In the genomic region with DNA sequence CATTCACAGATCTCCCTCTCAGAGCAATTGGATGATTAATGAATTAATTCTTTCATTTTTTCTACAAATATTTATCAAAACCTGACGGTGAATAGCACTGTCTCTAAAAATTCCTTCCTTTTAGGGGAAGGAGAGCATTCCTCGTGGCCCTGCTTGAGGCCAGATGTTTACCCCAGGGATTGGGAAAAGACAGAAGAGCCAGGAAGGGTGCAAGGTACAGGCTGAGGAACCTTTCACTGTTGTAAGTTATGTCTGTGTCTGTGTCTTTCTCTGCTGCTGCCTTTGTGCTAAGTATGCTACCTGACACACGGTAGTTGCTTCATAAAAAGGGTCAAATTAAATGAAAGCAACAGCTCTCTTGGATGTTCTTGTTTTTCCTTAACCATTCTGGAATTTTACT, we compare ENCODE assay signal across 14 cellular contexts. TPM values are rescaled to one million over a fixed set of nuclear protein-coding genes. Genes with fewer than 3 reads are reported as not detected.
A peak's percentile ranks its signal among the peaks of the same experiment; 100 is the strongest.
DNase-seq lines count a peak whose midpoint lies in the region; ATAC-seq and TF ChIP-seq lines count a peak whose summit lies in the region.
"Had no signal": no experiment of that assay in that cellular context is flagged by ENCODE, and none has a peak within 500 bp of the region (broad histone marks: within the 10 kb centered on the region; RNA-seq: fewer than 3 reads in every experiment).

No MANE protein-coding gene starts in this region.

- intact Hi-C loops in PC-9 (cut with micrococcal nuclease; ENCODE audit: unreplicated experiment) (no loop called here), testis (cut with DNase I; ENCODE audit: low total_unique reads) (no loop called here)

- H4K20me1 ChIP-seq in PC-9 (ENCODE audit: insufficient read depth) (no peaks in the 10 kb centered on the region), osteoblast (ENCODE audit: insufficient read depth, low read length) (no peaks in the 10 kb centered on the region)

- no peaks in the 10 kb centered on the region for H3F3A ChIP-seq in PC-9 (ENCODE audit: insufficient read depth, low read depth)

- H3K9me2 ChIP-seq in PC-9 (ENCODE audit: insufficient read depth), result no peaks in the 10 kb centered on the region

- ATAC-seq in left lobe of liver, result peak; percentile 47
- ATAC-seq: HCT116 had no signal

- 0 out of 2 replicates have a peak overlapping the region, but pooled peaks have one; percentile 5 for H3K27ac ChIP-seq in ACC112 (ENCODE audit: low read depth, low read length)
- no peak overlapping the region for H3K27ac ChIP-seq in PC-9
- peak overlapping the region; percentile 22 for H3K27ac ChIP-seq in osteoblast (ENCODE audit: low read depth, low read length)
- H3K27ac ChIP-seq in testis, result no peak overlapping the region
- H3K27ac ChIP-seq: C4-2B had no signal

- H3K4me1 ChIP-seq in ACC112 (ENCODE audit: control insufficient read depth, insufficient read depth, low read length, unreplicated experiment) (peaks cover 78% of the 10 kb centered on the region), PC-9 (replicated peaks; ENCODE audit: insufficient read depth) (peaks cover 8% of the 10 kb centered on the region), osteoblast (ENCODE audit: insufficient read depth, low read length) (peaks cover 67% of the 10 kb centered on the region), testis (peaks cover 9% of the 10 kb centered on the region)
- H3K4me1 ChIP-seq: BE2C had no signal

- no peak for TF ChIP-seq POLR2A in testis (IDR thresholded peaks at IDR 0.05)

- no peaks in the 10 kb centered on the region for H3K36me3 ChIP-seq in ACC112 (ENCODE audit: insufficient read depth, low read length)
- no peaks in the 10 kb centered on the region for H3K36me3 ChIP-seq in PC-9 (ENCODE audit: low read depth)
- no peaks in the 10 kb centered on the region for H3K36me3 ChIP-seq in osteoblast (ENCODE audit: insufficient read depth, low read length)
- H3K36me3 ChIP-seq in testis (ENCODE audit: low read depth, missing control alignments), result no peaks in the 10 kb centered on the region
- H3K36me3 ChIP-seq: BE2C had no signal

- H3K27me3 ChIP-seq in ACC112 (ENCODE audit: insufficient read depth, low read length) (no peaks in the 10 kb centered on the region), PC-9 (ENCODE audit: insufficient read depth, low read depth) (no peaks in the 10 kb centered on the region), osteoblast (ENCODE audit: insufficient read depth, low read length) (no peaks in the 10 kb centered on the region), testis (no peaks in the 10 kb centered on the region)
- H3K27me3 ChIP-seq: BE2C had no signal

- no peak overlapping the region for H2AFZ ChIP-seq in ACC112 (ENCODE audit: low read length, unreplicated experiment)
- peak overlapping the region; percentile 67 for H2AFZ ChIP-seq in PC-9
- H2AFZ ChIP-seq in osteoblast (ENCODE audit: low read length), result no peak overlapping the region

- POLR2A ChIA-PET in PC-9 (lab: Charles Lee; ENCODE audit: unreplicated experiment), result no interaction called here

- no peaks in the 10 kb centered on the region for H3K9me3 ChIP-seq in PC-9 (ENCODE audit: insufficient read depth, low read depth)
- H3K9me3 ChIP-seq in osteoblast (ENCODE audit: low read depth, low read length), result no peaks in the 10 kb centered on the region
- H3K9me3 ChIP-seq in testis, result no peaks in the 10 kb centered on the region
- H3K9me3 ChIP-seq: BE2C had no signal

- no peaks in the 10 kb centered on the region for H3K79me2 ChIP-seq in ACC112 (ENCODE audit: control insufficient read depth, insufficient read depth, low read length, unreplicated experiment)
- no peaks in the 10 kb centered on the region for H3K79me2 ChIP-seq in PC-9 (ENCODE audit: low read depth)
- no peaks in the 10 kb centered on the region for H3K79me2 ChIP-seq in osteoblast (ENCODE audit: insufficient read depth, low read length)

- TF ChIP-seq CTCF in PC-9 (conservative IDR thresholded peaks at IDR 0.05) (no peak), osteoblast (IDR thresholded peaks at IDR 0.05; ENCODE audit: extremely low read depth, low read depth, low read length) (no peak), testis (IDR thresholded peaks at IDR 0.05) (no peak)

- CTCF ChIA-PET in PC-9 (lab: Charles Lee), result no interaction called here

- DNase-seq in PC-9, result no peak
- DNase-seq in left lobe of liver (ENCODE audit: low spot score), result no peak
- no peak for DNase-seq in osteoblast (ENCODE audit: insufficient read length, low spot score, missing footprints)
- DNase-seq in mesenteric fat pad (ENCODE audit: low spot score), result no peak
- DNase-seq in testis, result no peak
- no peak for DNase-seq in NCI-H1048 (lab: John Stamatoyannopoulos, UW)
- DNase-seq: BE2C; CD4-positive, alpha-beta memory T cell; DND-41; GDM1 had no signal

- WGBS in testis, 2 donors, result 54 to 82% methylated on average over 3 of the region's 3 CpGs

- H3K4me2 ChIP-seq in PC-9 (no peak overlapping the region), osteoblast (ENCODE audit: insufficient read depth, low read length) (no peak overlapping the region)

- H3K4me3 ChIP-seq in ACC112 (ENCODE audit: low read depth, low read length) (no peak overlapping the region), PC-9 (no peak overlapping the region), osteoblast (ENCODE audit: insufficient read depth, low read length) (no peak overlapping the region), testis (no peak overlapping the region)

- no TSS peak for BruUV-seq in PC-9 (replicated peaks; lab: Mats Ljungman, UMichigan)

RNA-seq across cellular contexts. Expression of gene CCN2, which starts 27.4 kb away (rescaled TPM):
- total RNA-seq in PC-9 (2021), result 20.2 and 34.1 TPM in 2 replicates
- 6.7 TPM for total RNA-seq in left lobe of liver
- total RNA-seq in osteoblast, result 221 and 272 TPM in 2 replicates
- total RNA-seq in mesenteric fat pad, result 99.8 TPM
- 10 to 100 TPM; 39.1 to 50.2 TPM for total RNA-seq in testis
- 50.4 TPM for polyA plus RNA-seq in testis (ENCODE audit: insufficient read depth, low read depth, low replicate concordance)
- total RNA-seq: CD4-positive, alpha-beta memory T cell had no signal
- polyA plus RNA-seq: CD4-positive, alpha-beta memory T cell; IgD-negative memory B cell had no signal

Comparison
In these comparisons a context has a peak if more than half of its experiments do, and no peak if none do; other contexts are left out.
1. H3K27ac ChIP-seq: peak in ACC112 (single experiment) and osteoblast (single experiment); none in PC-9 (single experiment) and testis (0 of 2).